In the genomic region with DNA sequence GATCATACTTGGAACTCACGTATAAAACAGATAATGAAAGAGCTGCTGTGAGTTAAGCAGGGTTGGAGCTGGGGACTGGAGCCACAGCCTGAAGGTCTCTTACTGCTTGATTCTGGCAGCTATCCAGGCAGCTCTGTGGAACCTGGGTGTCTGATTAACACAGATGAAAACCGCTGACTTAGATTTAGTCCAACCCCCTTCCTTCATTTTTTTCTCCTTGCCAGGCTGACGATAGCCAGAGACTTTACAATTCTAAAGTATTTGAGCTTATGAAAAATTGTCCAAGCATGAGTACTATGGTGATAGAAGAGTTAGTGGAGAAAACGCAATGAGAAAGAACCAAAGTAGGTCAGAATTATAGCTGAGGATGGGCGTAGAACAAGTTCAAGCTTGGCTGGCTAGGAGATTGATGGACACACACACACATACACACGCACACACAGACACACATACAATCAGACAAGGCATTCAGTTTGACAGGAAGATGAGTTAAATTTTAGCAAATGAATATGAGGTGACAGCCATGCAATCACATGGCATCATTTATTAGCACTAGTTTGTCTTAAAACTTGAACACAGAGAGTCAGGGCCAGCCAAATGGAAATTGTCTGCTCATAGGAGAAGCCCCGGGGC, we compare ENCODE assay signal across 13 cellular contexts. TPM values are rescaled to one million over a fixed set of nuclear protein-coding genes. Genes with fewer than 3 reads are reported as not detected.
A peak's percentile ranks its signal among the peaks of the same experiment; 100 is the strongest.
DNase-seq lines count a peak whose midpoint lies in the region; ATAC-seq and TF ChIP-seq lines count a peak whose summit lies in the region.
"Had no signal": no experiment of that assay in that cellular context is flagged by ENCODE, and none has a peak within 500 bp of the region (broad histone marks: within the 10 kb centered on the region; RNA-seq: fewer than 3 reads in every experiment).

No MANE protein-coding gene starts in this region.

- no peak for TF ChIP-seq CTCF in astrocyte of the spinal cord (IDR thresholded peaks at IDR 0.05; ENCODE audit: low read depth, low read length)

- no peak overlapping the region for H3K4me3 ChIP-seq in astrocyte of the spinal cord (ENCODE audit: low read depth, low read length)

- in situ Hi-C loops in astrocyte of the spinal cord (cut with HindIII; ENCODE audit: low sequenced_read_pairs) (no loop called here), G401 (cut with HindIII; ENCODE audit: low sequenced_read_pairs) (no loop called here)

- DNase-seq in AG20443 (ENCODE audit: low spot score) (peak; percentile 10), NCI-H1105 (lab: John Stamatoyannopoulos, UW) (peak; percentile 63), astrocyte of the spinal cord (ENCODE audit: low read depth, low spot score) (peak; percentile 40), left kidney (ENCODE audit: low read depth, low spot score) (peak; percentile 53), G401 (ENCODE audit: low spot score) (no peak)
- DNase-seq in activated T-cell treated with anti-CD3 and anti-CD28 coated beads, Interleukin-2, amount 50 U/mL, for 48 hours, result no peak
- DNase-seq: activated T-cell treated with anti-CD3 and anti-CD28 coated beads, Interleukin-2, amount 50 U/mL, for 4 hours; CD4-positive, alpha-beta T cell; NCI-H226; T-helper 17 cell had no signal

- ATAC-seq in HG03521 (IDR thresholded peaks at IDR 0.05; ENCODE audit: unreplicated experiment) (no peak), HG03520 (IDR thresholded peaks at IDR 0.05; ENCODE audit: unreplicated experiment) (no peak)
- ATAC-seq: activated T-cell treated with anti-CD3 and anti-CD28 coated beads, Interleukin-2, amount 50 U/mL, for 4 hours; left colon; T-helper 17 cell had no signal

RNA-seq across cellular contexts. Expression of a gene that starts 13.6 kb away (rescaled TPM):
- total RNA-seq in G401 (2014; rRNA removed; shearing (Covaris generic)), result not detected in 2 replicates
- total RNA-seq: activated T-cell treated with anti-CD3 and anti-CD28 coated beads, Interleukin-2, amount 50 U/mL, for 4 hours; CD4-positive, alpha-beta T cell; T-helper 17 cell had no signal

RNA-seq across cellular contexts. Expression of a gene that starts 18.1 kb away (rescaled TPM):
- 59.5 and 65.4 TPM in 2 replicates for total RNA-seq in G401 (2014; rRNA removed; shearing (Covaris generic))

Comparison
In these comparisons a context has a peak if more than half of its experiments do, and no peak if none do; other contexts are left out.
1. DNase-seq: peak in AG20443 (single experiment), NCI-H1105 (single experiment), astrocyte of the spinal cord (single experiment) and left kidney (single experiment); none in G401 (single experiment) and activated T-cell treated with anti-CD3 and anti-CD28 coated beads, Interleukin-2, amount 50 U/mL, for 48 hours (0 of 2).